ENCODE assay signal across 9 cellular contexts in the genomic region with DNA sequence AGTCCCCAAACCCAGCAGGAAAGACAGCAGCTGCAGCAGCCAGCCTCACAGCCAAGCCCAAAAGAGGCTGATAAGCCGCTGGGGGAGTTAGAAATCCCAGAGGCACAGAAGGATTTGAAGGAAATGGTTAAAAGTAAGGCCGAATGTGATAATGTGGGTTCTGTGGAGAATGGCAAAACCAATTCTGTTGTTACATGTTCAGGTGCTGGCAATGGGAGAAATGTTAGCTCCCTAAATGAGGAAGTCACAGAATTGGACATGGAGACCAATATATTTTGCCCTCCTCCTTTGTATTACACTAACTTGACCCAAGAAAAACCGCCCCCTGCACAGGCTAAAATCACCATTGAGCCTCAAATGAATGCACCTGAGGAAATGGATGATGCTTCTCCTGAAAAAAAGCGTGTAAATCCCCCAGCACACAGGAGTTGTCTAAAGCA. TPM values are rescaled to one million over a fixed set of nuclear protein-coding genes. Genes with fewer than 3 reads are reported as not detected.
DNase-seq lines count a peak whose midpoint lies in the region; TF ChIP-seq lines count a peak whose summit lies in the region.
"Had no signal": no experiment of that assay in that cellular context is flagged by ENCODE, and none has a peak within 500 bp of the region (broad histone marks: within the 10 kb centered on the region; RNA-seq: fewer than 3 reads in every experiment).

No MANE protein-coding gene starts in this region.

- 80% methylated on average over 4 of the region's 4 CpGs for WGBS in mammary epithelial cell (ENCODE audit: low coverage, missing lambda C conversion rate)

- H3K9ac ChIP-seq in mammary epithelial cell (ENCODE audit: insufficient read depth, low read length) = no peak overlapping the region

- in situ Hi-C loops in mammary epithelial cell (cut with MboI; ENCODE audit: low sequenced_read_pairs in 2 of 2) = no loop called here

- TF ChIP-seq CTCF in A673 (conservative IDR thresholded peaks at IDR 0.05; ENCODE audit: low read depth, low read length) (no peak), HL-60 (IDR thresholded peaks at IDR 0.05; ENCODE audit: insufficient read depth, low read length) (no peak), mammary epithelial cell (conservative IDR thresholded peaks at IDR 0.05 in 1 of 2, IDR thresholded peaks at IDR 0.05 in 1 of 2; ENCODE audit: extremely low read depth in 1 of 2, insufficient read depth in 1 of 2, low read depth in 1 of 2, low read length in 2 of 2) (no peak)

- CTCF ChIA-PET in A673 (lab: Charles Lee) (no interaction called here), mammary epithelial cell (lab: Charles Lee; ENCODE audit: low non-redundant PET) (no interaction called here)

- H3K4me2 ChIP-seq in mammary epithelial cell (ENCODE audit: insufficient read depth, low read depth, low read length) = peak overlapping the region; percentile 97

- H3K4me3 ChIP-seq in A673 (ENCODE audit: low read depth, low read length, poor library complexity, severe bottlenecking) = peak overlapping the region; percentile 78
- peak overlapping the region; percentile 68 for H3K4me3 ChIP-seq in HL-60 (replicated peaks; ENCODE audit: insufficient read depth, low read length)
- H3K4me3 ChIP-seq in mammary epithelial cell (replicated peaks in 1 of 3; ENCODE audit: insufficient read depth in 1 of 3, low read depth in 2 of 3, low read length in 3 of 3) = peak overlapping the region in 2 of 3 experiments; percentile 65 to 68
- peak overlapping the region; percentile 62 for H3K4me3 ChIP-seq in mononuclear cell (ENCODE audit: low read length)

- peaks cover 8% of the 10 kb centered on the region for H3K4me1 ChIP-seq in A673 (ENCODE audit: insufficient read depth, low read length, poor library complexity, severe bottlenecking)
- H3K4me1 ChIP-seq in mammary epithelial cell (ENCODE audit: insufficient read depth, low read length) = peaks cover 15% of the 10 kb centered on the region
- peaks cover 12% of the 10 kb centered on the region for H3K4me1 ChIP-seq in mononuclear cell (ENCODE audit: insufficient read depth, low read length)

- DNase-seq in A673 (ENCODE audit: low spot score) (peak; percentile 27), HL-60 (ENCODE audit: low read depth in 1 of 2, low spot score in 1 of 2) (peak in 1 of 2 experiments; percentile 26), mammary epithelial cell (no peak), NCI-H187 treated with DMSO at 0.1 percent for 48 hours (lab: John Stamatoyannopoulos, UW) (no peak), SIG-M5 (lab: John Stamatoyannopoulos, UW) (no peak), CD1c-positive myeloid dendritic cell (ENCODE audit: extremely low spot score) (no peak)
- DNase-seq in stimulated activated naive CD4-positive, alpha-beta T cell (lab: John Stamatoyannopoulos, UW) = no peak
- DNase-seq: T-helper 9 cell had no signal

- POLR2A ChIA-PET in A673 (lab: Charles Lee; ENCODE audit: low non-redundant PET) = interaction anchor here (0.6 kb wide), 1 partner anchor 148 kb away, joined by 3 read pairs; no protein-coding TSS in a partner anchor

- H3K27ac ChIP-seq in A673 (ENCODE audit: low read depth, low read length, poor library complexity, severe bottlenecking) (peak overlapping the region; percentile 90), HL-60 (replicated peaks) (peak overlapping the region; percentile 79), mammary epithelial cell (ENCODE audit: insufficient read depth, low read depth, low read length) (no peak overlapping the region)

- H3K36me3 ChIP-seq in A673 (ENCODE audit: insufficient read depth, low read length, poor library complexity, severe bottlenecking) (no peaks in the 10 kb centered on the region), mammary epithelial cell (ENCODE audit: insufficient read depth, low read length) (no peaks in the 10 kb centered on the region)

- no TSS peak for BruUV-seq in A673 (replicated peaks; lab: Mats Ljungman, UMichigan)
- BruUV-seq in mammary epithelial cell (replicated peaks; lab: Mats Ljungman, UMichigan) = no TSS peak

- dilution Hi-C loops in mammary epithelial cell (cut with HindIII; ENCODE audit: low sequenced_read_pairs) = no loop called here

- H4K20me1 ChIP-seq in mammary epithelial cell (ENCODE audit: insufficient read depth, low read length) = no peaks in the 10 kb centered on the region

- no peaks in the 10 kb centered on the region for H3K27me3 ChIP-seq in A673 (replicated peaks; ENCODE audit: insufficient read depth, low read depth, low read length, poor library complexity)
- H3K27me3 ChIP-seq in HL-60 (ENCODE audit: insufficient read depth, poor library complexity, severe bottlenecking) = no peaks in the 10 kb centered on the region
- H3K27me3 ChIP-seq in mammary epithelial cell (ENCODE audit: insufficient read depth, low read length) = no peaks in the 10 kb centered on the region
- H3K27me3 ChIP-seq in mononuclear cell (ENCODE audit: insufficient read depth, low read length) = no peaks in the 10 kb centered on the region

- H3K79me2 ChIP-seq in mammary epithelial cell (ENCODE audit: insufficient read depth, low read length) = no peaks in the 10 kb centered on the region

- intact Hi-C loops in A673 (cut with micrococcal nuclease; ENCODE audit: unreplicated experiment) = no loop called here
- intact Hi-C loops in mammary epithelial cell (cut with micrococcal nuclease) = no loop called here

- peak overlapping the region; percentile 99 for H2AFZ ChIP-seq in mammary epithelial cell (ENCODE audit: low read depth, low read length)

- H3K9me3 ChIP-seq in A673 (ENCODE audit: low read depth, low read length, poor library complexity, severe bottlenecking) (no peaks in the 10 kb centered on the region), mammary epithelial cell (replicated peaks; ENCODE audit: insufficient read depth, low read length) (no peaks in the 10 kb centered on the region), mononuclear cell (ENCODE audit: low read depth, low read length) (peaks cover 5% of the 10 kb centered on the region)

RNA-seq across cellular contexts. Expression of gene MAP10, which starts 0.9 kb away (rescaled TPM):
- total RNA-seq in A673 (2021) (4.8 and 5.0 TPM in 2 replicates), mammary epithelial cell (1 to 10 TPM in 1 of 2 donors, under 1 TPM in 1; 0.14 to 1.8 TPM), mononuclear cell (1.0 TPM)
- 0.34 TPM for polyA plus RNA-seq in mammary epithelial cell
- polyA minus RNA-seq in mammary epithelial cell = not detected
